In genomic region chr5:132430736-132431135, GRCh38 we compare ENCODE assay signal across 16 cellular contexts. TPM values are rescaled to one million over a fixed set of nuclear protein-coding genes. Genes with fewer than 3 reads are reported as not detected.
A peak's percentile ranks its signal among the peaks of the same experiment; 100 is the strongest.
DNase-seq lines count a peak whose midpoint lies in the region; ATAC-seq and TF ChIP-seq lines count a peak whose summit lies in the region.
"Had no signal": no experiment of that assay in that cellular context is flagged by ENCODE, and none has a peak within 500 bp of the region (broad histone marks: within the 10 kb centered on the region; RNA-seq: fewer than 3 reads in every experiment).

No MANE protein-coding gene starts in this region.

- H3K9ac ChIP-seq in mesenchymal stem cell (ENCODE audit: low read length) (no peak overlapping the region), SK-N-SH (no peak overlapping the region)

- no peak for TF ChIP-seq POLR2A in thyroid gland (IDR thresholded peaks at IDR 0.05)

- H3K27ac ChIP-seq in mesenchymal stem cell (ENCODE audit: low read length, poor library complexity, severe bottlenecking) (no peak overlapping the region), aorta (ENCODE audit: low read depth in 1 of 2, low read length in 2 of 2) (no peak overlapping the region), thyroid gland (no peak overlapping the region), SK-N-SH (ENCODE audit: low read depth in 2 of 2, low read length in 1 of 2) (no peak overlapping the region)
- H3K27ac ChIP-seq: PC-9 had no signal

- WGBS in mesenchymal stem cell, result 98% methylated on average over 2 of the region's 3 CpGs
- 55% methylated on average over 3 of the region's 3 CpGs for WGBS in aorta, 2 donors
- WGBS in thyroid gland, 2 donors, result 92 to 94% methylated on average over 3 of the region's 3 CpGs
- 93% methylated on average over 3 of the region's 3 CpGs for WGBS in SK-N-SH (ENCODE audit: low lambda C conversion rate)

- H3K27me3 ChIP-seq in mesenchymal stem cell (ENCODE audit: control insufficient read depth in 1 of 2, insufficient read depth in 1 of 2, low read length in 2 of 2) (no peaks in the 10 kb centered on the region), aorta (ENCODE audit: control insufficient read depth in 1 of 2, insufficient read depth in 2 of 2, low read length in 1 of 2) (no peaks in the 10 kb centered on the region), thyroid gland (no peaks in the 10 kb centered on the region), SK-N-SH (ENCODE audit: insufficient read depth) (no peaks in the 10 kb centered on the region)
- H3K27me3 ChIP-seq: gastrocnemius medialis had no signal

- peaks cover 96% of the 10 kb centered on the region for H3K4me1 Mint-ChIP-seq in stimulated activated naive CD8-positive, alpha-beta T cell treated with anti-CD3 and anti-CD28 coated beads, Interleukin-15, Interleukin-2, amounts not matched to agents 100 ng/mL and 50 ng/mL, for 24 hours (ENCODE audit: low read depth)

- no peaks in the 10 kb centered on the region for H4K20me1 ChIP-seq in SK-N-SH (ENCODE audit: insufficient read depth)

- H3K27ac Mint-ChIP-seq in stimulated activated naive CD8-positive, alpha-beta T cell treated with anti-CD3 and anti-CD28 coated beads, Interleukin-15, Interleukin-2, amounts not matched to agents 100 ng/mL and 50 ng/mL, for 24 hours, result peak overlapping the region; percentile 75
- H3K27ac Mint-ChIP-seq: WTC11 had no signal

- H3K4me2 ChIP-seq in mesenchymal stem cell (ENCODE audit: low read length, poor library complexity, severe bottlenecking), result no peak overlapping the region
- H3K4me2 ChIP-seq in SK-N-SH, result no peak overlapping the region
- H3K4me2 ChIP-seq: PC-9 had no signal

- no peak overlapping the region for H4K8ac ChIP-seq in mesenchymal stem cell (ENCODE audit: low read length)

- no peak overlapping the region for H2BK15ac ChIP-seq in mesenchymal stem cell (ENCODE audit: low read depth, poor library complexity, severe bottlenecking)

- H3K18ac ChIP-seq in mesenchymal stem cell (ENCODE audit: low read depth in 1 of 2, low read length in 2 of 2), result no peak overlapping the region

- peaks cover 0 to 9% of the 10 kb centered on the region in 2 experiments for H3K36me3 ChIP-seq in mesenchymal stem cell (ENCODE audit: control insufficient read depth in 1 of 2, insufficient read depth in 2 of 2, low read depth in 1 of 2, low read length in 2 of 2)
- H3K36me3 ChIP-seq in aorta (ENCODE audit: control insufficient read depth in 1 of 2, insufficient read depth in 2 of 2, low read length in 1 of 2), result no peaks in the 10 kb centered on the region
- H3K36me3 ChIP-seq in thyroid gland, result no peaks in the 10 kb centered on the region
- no peaks in the 10 kb centered on the region for H3K36me3 ChIP-seq in SK-N-SH (replicated peaks in 1 of 2; ENCODE audit: control insufficient read depth in 1 of 2, insufficient read depth in 2 of 2, low read length in 1 of 2)
- H3K36me3 ChIP-seq: gastrocnemius medialis had no signal

- no peak for ATAC-seq in stimulated activated naive CD8-positive, alpha-beta T cell treated with anti-CD3 and anti-CD28 coated beads, Interleukin-15, Interleukin-2, amounts not matched to agents 100 U/mL and 50 U/mL, for 24 hours
- ATAC-seq in aorta (ENCODE audit: low FRiP score) (no peak), HG03439 (IDR thresholded peaks at IDR 0.05; ENCODE audit: unreplicated experiment) (no peak)
- ATAC-seq: gastrocnemius medialis, WTC11 had no signal

- H3K9me2 ChIP-seq in SK-N-SH, result no peaks in the 10 kb centered on the region

- no peak overlapping the region for H3K23ac ChIP-seq in mesenchymal stem cell (ENCODE audit: low read length in 2 of 2)

- H3K36me3 Mint-ChIP-seq in stimulated activated naive CD8-positive, alpha-beta T cell treated with anti-CD3 and anti-CD28 coated beads, Interleukin-15, Interleukin-2, amounts not matched to agents 100 ng/mL and 50 ng/mL, for 24 hours (ENCODE audit: low read depth), result peaks cover 44% of the 10 kb centered on the region
- H3K36me3 Mint-ChIP-seq: WTC11 had no signal

- POLR2A ChIA-PET in SK-N-SH (lab: Yijun Ruan, JAX), result no interaction called here

- no peaks in the 10 kb centered on the region for H3K79me2 ChIP-seq in SK-N-SH (ENCODE audit: insufficient read depth)

- H3K4ac ChIP-seq in mesenchymal stem cell (ENCODE audit: low read depth in 1 of 2, low read length in 2 of 2), result peak overlapping the region in 1 of 2 experiments; percentile 59

- no peaks in the 10 kb centered on the region for H3K9me3 Mint-ChIP-seq in stimulated activated naive CD8-positive, alpha-beta T cell treated with anti-CD3 and anti-CD28 coated beads, Interleukin-15, Interleukin-2, amounts not matched to agents 100 ng/mL and 50 ng/mL, for 24 hours
- H3K9me3 Mint-ChIP-seq: WTC11 had no signal

- CTCF ChIA-PET in SK-N-SH (lab: Yijun Ruan, JAX), result interaction anchor here (5.8 kb wide), 1 partner anchor 20 kb away, joined by 27 read pairs; no protein-coding TSS in a partner anchor

- H3K4me3 Mint-ChIP-seq in stimulated activated naive CD8-positive, alpha-beta T cell treated with anti-CD3 and anti-CD28 coated beads, Interleukin-15, Interleukin-2, amounts not matched to agents 100 ng/mL and 50 ng/mL, for 24 hours, result no peak overlapping the region
- H3K4me3 Mint-ChIP-seq: WTC11 had no signal

- peak overlapping the region in 1 of 2 experiments; percentile 32 for H2BK12ac ChIP-seq in mesenchymal stem cell (ENCODE audit: low read length in 2 of 2)

- TF ChIP-seq CTCF in thyroid gland (IDR thresholded peaks at IDR 0.05), result no peak
- TF ChIP-seq CTCF in SK-N-SH (IDR thresholded peaks at IDR 0.05), result no peak

- peak overlapping the region; percentile 70 for H2AK5ac ChIP-seq in mesenchymal stem cell (ENCODE audit: low read length, severe bottlenecking)

- no peak for DNase-seq in stimulated activated naive CD8-positive, alpha-beta T cell treated with anti-CD3 and anti-CD28 coated beads, Interleukin-15, Interleukin-2, amounts not matched to agents 100 U/mL and 50 U/mL, for 24 hours
- peak; percentile 11 to 19 for DNase-seq in activated T-cell treated with anti-CD3 and anti-CD28 coated beads, Interleukin-2, amount 50 U/mL, for 48 hours
- DNase-seq in mesenchymal stem cell (no peak), aorta (no peak), thyroid gland (no peak), SK-N-SH (no peak)
- DNase-seq: activated gamma-delta T cell treated with Interleukin-2 at 50 U/mL for 16 hours, DMS153, gastrocnemius medialis, NCI-H510A, PC-9, SW 1271 had no signal

- no peak for TF ChIP-seq RAD21 in SK-N-SH (IDR thresholded peaks at IDR 0.05; ENCODE audit: low read length)

- H3K27me3 Mint-ChIP-seq in stimulated activated naive CD8-positive, alpha-beta T cell treated with anti-CD3 and anti-CD28 coated beads, Interleukin-15, Interleukin-2, amounts not matched to agents 100 ng/mL and 50 ng/mL, for 24 hours, result no peaks in the 10 kb centered on the region

- H3K4me1 ChIP-seq in mesenchymal stem cell (ENCODE audit: control insufficient read depth, insufficient read depth, low read depth, low read length) (peaks cover 27% of the 10 kb centered on the region), aorta (ENCODE audit: control insufficient read depth in 1 of 2, insufficient read depth in 2 of 2, low read length in 2 of 2) (peaks cover 0 to 3% of the 10 kb centered on the region in 2 donors), thyroid gland (peaks cover 24 to 48% of the 10 kb centered on the region in 2 donors), SK-N-SH (ENCODE audit: control insufficient read depth in 1 of 2, insufficient read depth in 2 of 2, low read depth in 1 of 2, low read length in 1 of 2) (peaks cover 38 to 43% of the 10 kb centered on the region in 2 experiments)

- H3K4me3 ChIP-seq in mesenchymal stem cell (ENCODE audit: insufficient read depth in 1 of 2, low read depth in 1 of 2, low read length in 2 of 2) (no peak overlapping the region), aorta (ENCODE audit: low read length in 2 of 2) (no peak overlapping the region), thyroid gland (replicated peaks in 1 of 3) (no peak overlapping the region), SK-N-SH (ENCODE audit: low read depth in 2 of 2, low read length in 1 of 2) (no peak overlapping the region)
- H3K4me3 ChIP-seq: gastrocnemius medialis, PC-9, skin epidermis had no signal

- no peak overlapping the region for H2BK120ac ChIP-seq in mesenchymal stem cell (ENCODE audit: low read depth, low read length)

- no peaks in the 10 kb centered on the region for H3K9me3 ChIP-seq in mesenchymal stem cell (ENCODE audit: control insufficient read depth, low read length)
- H3K9me3 ChIP-seq in aorta (ENCODE audit: control insufficient read depth, low read length), result no peaks in the 10 kb centered on the region
- H3K9me3 ChIP-seq in thyroid gland, result no peaks in the 10 kb centered on the region
- no peaks in the 10 kb centered on the region for H3K9me3 ChIP-seq in SK-N-SH
- H3K9me3 ChIP-seq: gastrocnemius medialis had no signal

- H3K14ac ChIP-seq in mesenchymal stem cell (ENCODE audit: low read length in 2 of 2), result no peak overlapping the region

- no peak overlapping the region for H2BK5ac ChIP-seq in mesenchymal stem cell (ENCODE audit: low read depth, low read length, poor library complexity, severe bottlenecking)

- no peak overlapping the region for H4K91ac ChIP-seq in mesenchymal stem cell (ENCODE audit: low read length)

- intact Hi-C loops in aorta (cut with DNase I), result no loop called here
- intact Hi-C loops in thyroid gland (cut with DNase I), result no loop called here

- peaks cover 18% of the 10 kb centered on the region for H3K79me1 ChIP-seq in mesenchymal stem cell (replicated peaks; ENCODE audit: low read length, poor library complexity, severe bottlenecking)

- H2AFZ ChIP-seq in mesenchymal stem cell (ENCODE audit: low read depth, low read length), result no peak overlapping the region
- no peak overlapping the region for H2AFZ ChIP-seq in SK-N-SH (ENCODE audit: low read depth)
- H2AFZ ChIP-seq: PC-9 had no signal

- H3F3A ChIP-seq in SK-N-SH (replicated peaks; ENCODE audit: insufficient read depth), result peaks cover 9% of the 10 kb centered on the region

- TF ChIP-seq EP300 in SK-N-SH (IDR thresholded peaks at IDR 0.05; ENCODE audit: borderline replicate concordance in 1 of 2, low read depth in 1 of 2, low read length in 1 of 2), result no peak

TF ChIP-seq in SK-N-SH, 30 proteins besides CTCF, POLR2A, EP300 and RAD21 (continues in another document):
- TF ChIP-seq RFX5 (IDR thresholded peaks at IDR 0.05; ENCODE audit: low read length) (no peak), MXI1 (IDR thresholded peaks at IDR 0.05; ENCODE audit: low read depth, low read length) (no peak)

RNA-seq across cellular contexts. Expression of gene IRF1, which starts 59.8 kb away (rescaled TPM):
- 33.6 TPM for polyA plus RNA-seq in mesenchymal stem cell (2013, experiment 1 of 2)
- polyA plus RNA-seq in mesenchymal stem cell (2013, experiment 2 of 2), result 35.8 TPM
- total RNA-seq in aorta (10 to 100 TPM; 26.8 to 36.1 TPM), thyroid gland (10 to 100 TPM; 24.6 to 49.7 (median 32.1) TPM)
- polyA plus RNA-seq in aorta (10 to 100 TPM; 12.9 to 13.1 TPM), SK-N-SH (2012; rRNA removed) (13.8 and 15.2 TPM in 2 replicates)
- 9.0 and 11.2 TPM in 2 replicates for polyA plus RNA-seq in SK-N-SH (2012; cell fraction: cytosol; rRNA removed)
- 30.4 and 31.8 TPM in 2 replicates for polyA plus RNA-seq in SK-N-SH (2012; cell fraction: nucleus; rRNA removed)

Comparison
In these comparisons a context has a peak if more than half of its experiments do, and no peak if none do; other contexts are left out.
1. DNase-seq: peak in activated T-cell treated with anti-CD3 and anti-CD28 coated beads, Interleukin-2, amount 50 U/mL, for 48 hours (2 of 2); none in stimulated activated naive CD8-positive, alpha-beta T cell treated with anti-CD3 and anti-CD28 coated beads, Interleukin-15, Interleukin-2, amounts not matched to agents 100 U/mL and 50 U/mL, for 24 hours (single experiment), mesenchymal stem cell (single experiment), aorta (0 of 2), thyroid gland (0 of 2) and SK-N-SH (single experiment).